ENCODE assay signal across 22 cellular contexts in the genomic region with DNA sequence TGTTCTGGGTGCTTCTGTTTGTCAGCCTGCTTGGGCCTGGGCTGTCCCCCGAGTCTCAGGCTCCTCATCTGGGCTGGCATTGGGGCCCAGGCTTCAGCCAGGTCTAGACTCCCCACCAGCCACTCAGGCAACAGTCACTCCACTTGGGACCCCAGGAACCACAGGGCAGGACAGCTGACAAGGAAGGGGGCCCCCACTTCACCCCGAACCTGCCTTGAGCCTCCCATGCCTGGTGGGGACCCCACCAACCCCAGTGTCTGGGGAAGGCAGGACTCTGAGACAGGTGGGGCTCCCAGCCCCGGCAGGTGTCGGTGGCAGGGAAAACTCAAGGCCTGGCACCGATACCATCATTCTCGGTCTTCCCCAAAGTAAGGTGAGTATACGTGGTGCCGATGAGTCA. TPM values are rescaled to one million over a fixed set of nuclear protein-coding genes. Genes with fewer than 3 reads are reported as not detected.
A peak's percentile ranks its signal among the peaks of the same experiment; 100 is the strongest.
DNase-seq lines count a peak whose midpoint lies in the region; ATAC-seq and TF ChIP-seq lines count a peak whose summit lies in the region.
"Had no signal": no experiment of that assay in that cellular context is flagged by ENCODE, and none has a peak within 500 bp of the region (broad histone marks: within the 10 kb centered on the region; RNA-seq: fewer than 3 reads in every experiment).

No MANE protein-coding gene starts in this region.

- DNase-seq in mammary epithelial cell: peak; percentile 52
- no peak for DNase-seq in MCF 10A (ENCODE audit: unreplicated experiment)
- peak; percentile 21 for DNase-seq in epithelial cell of esophagus (ENCODE audit: low read depth)
- DNase-seq in osteoblast (ENCODE audit: insufficient read length, low spot score, missing footprints): peak; percentile 43
- DNase-seq in progenitor cell of endocrine pancreas (ENCODE audit: low spot score, unreplicated experiment): no peak
- DNase-seq in SJCRH30: no peak
- DNase-seq: AML-193; Caco-2; CD4-positive, alpha-beta T cell; DMS153; DMS79; GDM1; HCEC 1CT; IMR-90 had no signal

- H3K9me3 Mint-ChIP-seq in MCF 10A (ENCODE audit: unreplicated experiment) (peaks cover under 1% of the 10 kb centered on the region), progenitor cell of endocrine pancreas (ENCODE audit: low read depth) (peaks cover 24% of the 10 kb centered on the region)
- H3K9me3 Mint-ChIP-seq: CD4-positive, alpha-beta T cell had no signal

- peaks cover 7% of the 10 kb centered on the region for H3K4me1 Mint-ChIP-seq in MCF 10A (ENCODE audit: insufficient read depth, unreplicated experiment)
- H3K4me1 Mint-ChIP-seq in progenitor cell of endocrine pancreas (ENCODE audit: low read depth): peaks cover 13% of the 10 kb centered on the region

- H3K4me2 ChIP-seq in mammary epithelial cell (ENCODE audit: insufficient read depth, low read depth, low read length): no peak overlapping the region
- H3K4me2 ChIP-seq in osteoblast (ENCODE audit: insufficient read depth, low read length): no peak overlapping the region

- H3K27ac Mint-ChIP-seq in MCF 10A (ENCODE audit: low read depth, unreplicated experiment) (no peak overlapping the region), progenitor cell of endocrine pancreas (no peak overlapping the region)
- H3K27ac Mint-ChIP-seq: CD4-positive, alpha-beta T cell had no signal

- H3K4me3 ChIP-seq in mammary epithelial cell (replicated peaks in 1 of 3; ENCODE audit: insufficient read depth in 1 of 3, low read depth in 2 of 3, low read length in 3 of 3) (no peak overlapping the region), epithelial cell of esophagus (ENCODE audit: low read length) (no peak overlapping the region), osteoblast (ENCODE audit: insufficient read depth, low read length) (no peak overlapping the region), SJCRH30 (no peak overlapping the region)
- H3K4me3 ChIP-seq: A549 had no signal

- H3K9me3 ChIP-seq in mammary epithelial cell (replicated peaks; ENCODE audit: insufficient read depth, low read length) (no peaks in the 10 kb centered on the region), osteoblast (ENCODE audit: low read depth, low read length) (no peaks in the 10 kb centered on the region), SJCRH30 (replicated peaks) (no peaks in the 10 kb centered on the region)
- H3K9me3 ChIP-seq: Caco-2 had no signal

- in situ Hi-C loops in mammary epithelial cell (cut with MboI; ENCODE audit: low sequenced_read_pairs in 2 of 2): loop anchor here in 1 of 2 donors (5.0 to 10.0 kb wide), 3 partner anchors 198 to 505 kb away; no protein-coding TSS in a partner anchor

- H4K20me1 ChIP-seq in mammary epithelial cell (ENCODE audit: insufficient read depth, low read length) (no peaks in the 10 kb centered on the region), osteoblast (ENCODE audit: insufficient read depth, low read length) (no peaks in the 10 kb centered on the region)

- no peaks in the 10 kb centered on the region for H3K79me2 ChIP-seq in mammary epithelial cell (ENCODE audit: insufficient read depth, low read length)
- H3K79me2 ChIP-seq in osteoblast (ENCODE audit: insufficient read depth, low read length): no peaks in the 10 kb centered on the region

- CTCF ChIA-PET in mammary epithelial cell (lab: Charles Lee; ENCODE audit: low non-redundant PET) (no interaction called here), MCF 10A (lab: Yijun Ruan, JAX) (interaction anchor here (0.6 to 1.8 kb wide), 5 partner anchors 155 to 646 kb away, joined by 3 to 9 read pairs (median 3); no protein-coding TSS in a partner anchor)

- H3K36me3 ChIP-seq in mammary epithelial cell (ENCODE audit: insufficient read depth, low read length) (no peaks in the 10 kb centered on the region), osteoblast (ENCODE audit: insufficient read depth, low read length) (no peaks in the 10 kb centered on the region), SJCRH30 (no peaks in the 10 kb centered on the region)

- H3K27ac ChIP-seq in mammary epithelial cell (ENCODE audit: insufficient read depth, low read depth, low read length) (no peak overlapping the region), osteoblast (ENCODE audit: low read depth, low read length) (no peak overlapping the region), SJCRH30 (no peak overlapping the region)
- H3K27ac ChIP-seq: 22Rv1, C4-2B, HL-60 had no signal

- peaks cover 11% of the 10 kb centered on the region for H3K4me1 ChIP-seq in mammary epithelial cell (ENCODE audit: insufficient read depth, low read length)
- no peaks in the 10 kb centered on the region for H3K4me1 ChIP-seq in osteoblast (ENCODE audit: insufficient read depth, low read length)
- H3K4me1 ChIP-seq in SJCRH30: no peaks in the 10 kb centered on the region

- no TSS peak for BruUV-seq in mammary epithelial cell (replicated peaks; lab: Mats Ljungman, UMichigan)
- no TSS peak for BruUV-seq in MCF 10A (replicated peaks; lab: Mats Ljungman, UMichigan)

- H3K36me3 Mint-ChIP-seq in MCF 10A (ENCODE audit: insufficient read depth, unreplicated experiment) (peaks cover 6% of the 10 kb centered on the region), progenitor cell of endocrine pancreas (ENCODE audit: insufficient read depth) (peaks cover 17% of the 10 kb centered on the region)

- no peak overlapping the region for H3K9ac ChIP-seq in mammary epithelial cell (ENCODE audit: insufficient read depth, low read length)

- POLR2A ChIA-PET in MCF 10A (lab: Yijun Ruan, JAX): no interaction called here

- no peak overlapping the region for H2AFZ ChIP-seq in mammary epithelial cell (ENCODE audit: low read depth, low read length)
- no peak overlapping the region for H2AFZ ChIP-seq in osteoblast (ENCODE audit: low read length)

- H3K27me3 Mint-ChIP-seq in MCF 10A (ENCODE audit: insufficient read depth, unreplicated experiment): no peaks in the 10 kb centered on the region
- H3K27me3 Mint-ChIP-seq in progenitor cell of endocrine pancreas: peaks cover 13% of the 10 kb centered on the region

- 88% methylated on average over 7 of the region's 8 CpGs for WGBS in mammary epithelial cell (ENCODE audit: low coverage, missing lambda C conversion rate)

- H3K27me3 ChIP-seq in mammary epithelial cell (ENCODE audit: insufficient read depth, low read length): no peaks in the 10 kb centered on the region
- H3K27me3 ChIP-seq in osteoblast (ENCODE audit: insufficient read depth, low read length): peaks cover 3% of the 10 kb centered on the region
- H3K27me3 ChIP-seq in SJCRH30: no peaks in the 10 kb centered on the region

- TF ChIP-seq CTCF in mammary epithelial cell (conservative IDR thresholded peaks at IDR 0.05 in 1 of 2, IDR thresholded peaks at IDR 0.05 in 1 of 2; ENCODE audit: extremely low read depth in 1 of 2, insufficient read depth in 1 of 2, low read depth in 1 of 2, low read length in 2 of 2) (no peak), MCF 10A (IDR thresholded peaks at IDR 0.05; ENCODE audit: unreplicated experiment) (no peak), epithelial cell of esophagus (IDR thresholded peaks at IDR 0.05; ENCODE audit: insufficient read depth, low read depth, low read length, missing control alignments) (no peak), osteoblast (IDR thresholded peaks at IDR 0.05; ENCODE audit: extremely low read depth, low read depth, low read length) (no peak), progenitor cell of endocrine pancreas (IDR thresholded peaks at IDR 0.05; ENCODE audit: unreplicated experiment) (no peak)

- dilution Hi-C loops in mammary epithelial cell (cut with HindIII; ENCODE audit: low sequenced_read_pairs): no loop called here

- H3K4me3 Mint-ChIP-seq in MCF 10A (ENCODE audit: unreplicated experiment) (no peak overlapping the region), progenitor cell of endocrine pancreas (ENCODE audit: low read depth) (no peak overlapping the region)
- H3K4me3 Mint-ChIP-seq: CD4-positive, alpha-beta T cell had no signal

- no peak for ATAC-seq in GM21786 (IDR thresholded peaks at IDR 0.05; ENCODE audit: unreplicated experiment)

- intact Hi-C loops in mammary epithelial cell (cut with micrococcal nuclease) (loop anchor here (1.0 to 5.0 kb wide), 6 partner anchors 114 to 583 kb away; a partner anchor contains a TSS), MCF 10A (cut with micrococcal nuclease) (loop anchor here (1.0 to 10.0 kb wide), 5 partner anchors 115 to 509 kb away; no protein-coding TSS in a partner anchor)

RNA-seq across cellular contexts. Expression of a gene that starts 11.7 kb away (rescaled TPM):
- 10 to 100 TPM; 20.2 to 34.4 TPM for total RNA-seq in mammary epithelial cell
- polyA plus RNA-seq in mammary epithelial cell: 15.9 TPM
- polyA minus RNA-seq in mammary epithelial cell: 8.8 TPM
- 31.5 and 34.2 TPM in 2 replicates for total RNA-seq in MCF 10A (2022)
- total RNA-seq in osteoblast: 21.8 and 24.6 TPM in 2 replicates
- total RNA-seq in progenitor cell of endocrine pancreas: 28.5 and 33.4 TPM in 2 replicates
- total RNA-seq in SJCRH30 (2014; rRNA removed; shearing (Covaris generic)): 19.4 and 22.3 TPM in 2 replicates

RNA-seq across cellular contexts. Expression of a gene that starts 17.0 kb away (rescaled TPM):
- total RNA-seq in mammary epithelial cell: under 1 TPM in 1 of 2 donors, not detected in 1; 0.35 TPM
- 0.02 TPM for polyA plus RNA-seq in mammary epithelial cell
- not detected for polyA minus RNA-seq in mammary epithelial cell
- total RNA-seq in MCF 10A (2022): not detected in 2 replicates
- not detected in 2 replicates for total RNA-seq in osteoblast
- not detected in 2 replicates for total RNA-seq in progenitor cell of endocrine pancreas
- not detected in 2 replicates for total RNA-seq in SJCRH30 (2014; rRNA removed; shearing (Covaris generic))
- total RNA-seq: CD4-positive, alpha-beta T cell; Daoy; HT1080; IMR-90 had no signal
- polyA plus RNA-seq: BJ, IMR-90 had no signal

RNA-seq across cellular contexts. Expression of a gene that starts 45.9 kb away (rescaled TPM):
- 100 to 1,000 TPM; 358 to 706 TPM for total RNA-seq in mammary epithelial cell
- polyA plus RNA-seq in mammary epithelial cell: 244 TPM
- 376 TPM for polyA minus RNA-seq in mammary epithelial cell
- total RNA-seq in MCF 10A (2022): 96.6 and 106 TPM in 2 replicates
- total RNA-seq in osteoblast: 187 and 237 TPM in 2 replicates
- total RNA-seq in progenitor cell of endocrine pancreas: 409 and 437 TPM in 2 replicates
- 80.3 and 81.9 TPM in 2 replicates for total RNA-seq in SJCRH30 (2014; rRNA removed; shearing (Covaris generic))

Comparison
In these comparisons a context has a peak if more than half of its experiments do, and no peak if none do; other contexts are left out.
1. DNase-seq: peak in mammary epithelial cell (single experiment), epithelial cell of esophagus (single experiment) and osteoblast (single experiment); none in MCF 10A (single experiment), progenitor cell of endocrine pancreas (single experiment) and SJCRH30 (0 of 2).